Comparison of ENCODE assay signal across 4 cellular contexts in genomic region chr14:83799230-83799629, GRCh38.
"Had no signal": no experiment of that assay in that cellular context is flagged by ENCODE, and none has a peak within 500 bp of the region (broad histone marks: within the 10 kb centered on the region; RNA-seq: fewer than 3 reads in every experiment).

No MANE protein-coding gene starts in this region.

- H3K4me1 Mint-ChIP-seq: GM23338, H9, IgD-negative memory B cell had no signal

- H3K27ac Mint-ChIP-seq: GM23338, H9, IgD-negative memory B cell had no signal

- H3K36me3 Mint-ChIP-seq: IgD-negative memory B cell had no signal

- DNase-seq: H9, HCEC 1CT had no signal

- H3K9me3 Mint-ChIP-seq: GM23338 had no signal

- H3K27me3 Mint-ChIP-seq: IgD-negative memory B cell had no signal

- H3K4me3 Mint-ChIP-seq: GM23338, H9, IgD-negative memory B cell had no signal
